ENCODE assay signal across 22 cellular contexts in genomic region chr2:2564300-2565085, GRCh38.
A peak's percentile ranks its signal among the peaks of the same experiment; 100 is the strongest.
DNase-seq lines count a peak whose midpoint lies in the region; ATAC-seq, FAIRE-seq and TF ChIP-seq lines count a peak whose summit lies in the region.
"Had no signal": no experiment of that assay in that cellular context is flagged by ENCODE, and none has a peak within 500 bp of the region (broad histone marks: within the 10 kb centered on the region; RNA-seq: fewer than 3 reads in every experiment).

No MANE protein-coding gene starts in this region.

- no peak for ATAC-seq in HG02870 (IDR thresholded peaks at IDR 0.05; ENCODE audit: unreplicated experiment)
- ATAC-seq in HG03039 (IDR thresholded peaks at IDR 0.05; ENCODE audit: unreplicated experiment): no peak
- no peak for ATAC-seq in GM18858 (IDR thresholded peaks at IDR 0.05; ENCODE audit: unreplicated experiment)
- ATAC-seq: esophagus mucosa, gastrocnemius medialis, GM12878, left lung had no signal

- no peak overlapping the region for H3K9ac ChIP-seq in HUES64 (ENCODE audit: low read depth, low read length)

- no peaks in the 10 kb centered on the region for H3K9me3 ChIP-seq in BE2C
- H3K9me3 ChIP-seq in HUES64 (ENCODE audit: insufficient read depth, low read depth, low read length): no peaks in the 10 kb centered on the region
- H3K9me3 ChIP-seq: gastrocnemius medialis, left lung, neutrophil, suprapubic skin had no signal

- WGBS in HUES64: 75% methylated on average over 24 of the region's 24 CpGs

- no peaks in the 10 kb centered on the region for H3K27me3 ChIP-seq in BE2C
- H3K27me3 ChIP-seq in HUES64 (ENCODE audit: insufficient read depth, low read length): no peaks in the 10 kb centered on the region
- H3K27me3 ChIP-seq: gastrocnemius medialis, left lung, neutrophil, suprapubic skin had no signal

- no peak for FAIRE-seq in RCC 7860 (lab: Jason Lieb, UNC)
- FAIRE-seq: GM12878 had no signal

- DNase-seq in BE2C: peak; percentile 53
- DNase-seq in NCI-H2227 (lab: John Stamatoyannopoulos, UW; ENCODE audit: unreplicated experiment): peak; percentile 64
- DNase-seq in iPS-NIHi11 (ENCODE audit: low spot score): peak; percentile 45
- DNase-seq in RCC 7860 (ENCODE audit: low spot score): no peak
- DNase-seq: ACHN; activated CD4-positive, alpha-beta T cell treated with anti-CD3 and anti-CD28 coated beads, Interleukin-2, amount 50 U/mL, for 4 hours; activated naive CD4-positive, alpha-beta T cell treated with anti-CD3 and anti-CD28 coated beads for 36 hours; activated T-cell treated with anti-CD3 and anti-CD28 coated beads for 4 hours; effector CD4-positive, alpha-beta T cell; gastrocnemius medialis; MM.1S; NCI-H2081 treated with DMSO at 0.1 percent for 48 hours had no signal

- no peak overlapping the region for H3K27ac ChIP-seq in HUES64 (ENCODE audit: low read depth, low read length)
- H3K27ac ChIP-seq: gastrocnemius medialis, HL-60, left lung, neutrophil, suprapubic skin had no signal

- no peak for TF ChIP-seq CTCF in BE2C (IDR thresholded peaks at IDR 0.05; ENCODE audit: low read depth, low read length)

- H3K4me3 ChIP-seq in BE2C (ENCODE audit: low read depth, low read length): peak overlapping the region; percentile 21; the same call in 1 of the 2 replicates
- H3K4me3 ChIP-seq in HUES64 (ENCODE audit: low read length): 0 out of 2 replicates have a peak overlapping the region, but pooled peaks have one; percentile 11
- H3K4me3 ChIP-seq: gastrocnemius medialis, GM12878, left lung, suprapubic skin had no signal

- H3K4me1 ChIP-seq in BE2C (peaks cover 8% of the 10 kb centered on the region), HUES64 (ENCODE audit: insufficient read depth, low read length) (peaks cover 3% of the 10 kb centered on the region; the same call in 1 of the 2 replicates)
- H3K4me1 ChIP-seq: gastrocnemius medialis, left lung, suprapubic skin had no signal

- H3K36me3 ChIP-seq in BE2C (no peaks in the 10 kb centered on the region), HUES64 (ENCODE audit: insufficient read depth, low read length) (no peaks in the 10 kb centered on the region)
- H3K36me3 ChIP-seq: gastrocnemius medialis, left lung, neutrophil, suprapubic skin had no signal
